ENCODE assay signal across 8 cellular contexts in the genomic region with DNA sequence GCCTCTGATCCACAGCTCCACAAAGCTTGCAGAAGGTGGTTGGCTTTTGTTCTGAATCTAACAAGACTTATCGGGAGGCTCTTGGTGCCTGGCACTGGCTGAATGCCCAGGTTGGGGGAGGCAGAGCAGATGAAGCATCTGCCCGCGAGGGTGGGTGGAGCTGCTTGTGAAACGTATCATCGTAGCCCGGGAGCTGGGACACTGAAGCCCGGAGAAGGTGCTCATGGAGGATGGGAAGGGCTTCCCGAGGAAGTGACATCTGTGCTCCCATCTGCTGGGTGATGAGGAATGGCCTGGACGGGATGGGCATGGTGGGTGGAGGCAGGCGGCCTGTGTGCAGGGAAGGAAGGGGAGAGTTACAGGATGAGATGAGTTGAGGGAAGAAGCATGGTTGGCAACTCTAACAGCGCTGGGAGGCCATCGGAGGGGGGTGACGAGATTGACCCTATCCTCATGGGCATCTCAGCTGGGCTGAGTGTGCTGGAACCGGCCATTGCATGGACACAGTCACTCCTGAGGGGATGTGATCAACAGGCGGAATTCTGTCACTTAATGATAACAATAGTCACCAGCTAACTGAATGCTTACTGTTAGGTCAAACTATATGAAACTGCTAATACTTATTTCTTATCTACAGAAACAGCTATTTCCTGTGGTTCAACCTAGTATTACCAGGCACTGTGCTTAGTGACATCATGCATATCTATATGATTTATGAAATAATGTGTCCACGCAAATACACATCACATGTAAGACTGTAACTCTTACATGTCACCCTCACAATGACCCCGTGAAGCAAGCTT.
DNase-seq lines count a peak whose midpoint lies in the region; ATAC-seq and TF ChIP-seq lines count a peak whose summit lies in the region.

No MANE protein-coding gene starts in this region.

- DNase-seq in HUDEP-2 (lab: John Stamatoyannopoulos, UW; ENCODE audit: unreplicated experiment in 76 of 76) (peak; percentile 37 to 98 (median 93)), Panc1 (ENCODE audit: low read depth, low spot score) (no peak), head of caudate nucleus (peak; percentile 18 to 86 (median 62)), pulmonary artery endothelial cell (ENCODE audit: low read depth, low spot score) (peak; percentile 88), NCI-H748 treated with DMSO at 0.1 percent for 48 hours (lab: John Stamatoyannopoulos, UW) (no peak)
- DNase-seq in stimulated activated CD4-positive, alpha-beta T cell treated with anti-CD3 and anti-CD28 coated beads, Interleukin-4, amount 100 ng/mL, for 1 hour, result no peak

- BruUV-seq in Panc1 (replicated peaks; lab: Mats Ljungman, UMichigan), result no TSS peak

- no peaks in the 10 kb centered on the region for H3K27me3 ChIP-seq in Panc1 (ENCODE audit: control insufficient read depth, insufficient read depth, low read length)

- no peak for TF ChIP-seq CTCF in Panc1 (IDR thresholded peaks at IDR 0.05)

- CTCF ChIA-PET in Panc1 (lab: Charles Lee), result no interaction called here

- in situ Hi-C loops in Panc1 (cut with HindIII; ENCODE audit: low pct_unique_long_range_greater_than_20kb, low sequenced_read_pairs), result loop anchor here (10.0 kb wide), 1 partner anchor 86 kb away; no protein-coding TSS in a partner anchor

- H3K4me3 ChIP-seq in Panc1 (ENCODE audit: low read depth in 2 of 2, low read length in 2 of 2), result no peak overlapping the region

- no peaks in the 10 kb centered on the region for H3K4me1 ChIP-seq in Panc1 (ENCODE audit: control insufficient read depth, insufficient read depth, low read length)

- POLR2A ChIA-PET in Panc1 (lab: Charles Lee), result no interaction called here

- H3K36me3 ChIP-seq in Panc1 (ENCODE audit: control insufficient read depth, insufficient read depth, low read length), result peaks cover 14% of the 10 kb centered on the region; the same call in 1 of the 2 replicates

- H3K9me3 ChIP-seq in Panc1 (ENCODE audit: control insufficient read depth, insufficient read depth, low read depth, low read length), result no peaks in the 10 kb centered on the region

- 0 out of 2 replicates have a peak, but pooled peaks have one; percentile 22 for ATAC-seq in Panc1
- no peak for ATAC-seq in HG03108 (IDR thresholded peaks at IDR 0.05; ENCODE audit: unreplicated experiment)
- no peak for ATAC-seq in GM18868 (IDR thresholded peaks at IDR 0.05; ENCODE audit: unreplicated experiment)

- intact Hi-C loops in Panc1 (cut with micrococcal nuclease; ENCODE audit: unreplicated experiment) (no loop called here), head of caudate nucleus (cut with DNase I) (no loop called here)

- no peak overlapping the region for H3K27ac ChIP-seq in Panc1 (ENCODE audit: low read length)

Comparison
In these comparisons a context has a peak if more than half of its experiments do, and no peak if none do; other contexts are left out.
1. DNase-seq: peak in HUDEP-2 (76 of 76), head of caudate nucleus (42 of 42) and pulmonary artery endothelial cell (single experiment); none in Panc1 (single experiment), NCI-H748 treated with DMSO at 0.1 percent for 48 hours (single experiment) and stimulated activated CD4-positive, alpha-beta T cell treated with anti-CD3 and anti-CD28 coated beads, Interleukin-4, amount 100 ng/mL, for 1 hour (single experiment).